In the genomic region with DNA sequence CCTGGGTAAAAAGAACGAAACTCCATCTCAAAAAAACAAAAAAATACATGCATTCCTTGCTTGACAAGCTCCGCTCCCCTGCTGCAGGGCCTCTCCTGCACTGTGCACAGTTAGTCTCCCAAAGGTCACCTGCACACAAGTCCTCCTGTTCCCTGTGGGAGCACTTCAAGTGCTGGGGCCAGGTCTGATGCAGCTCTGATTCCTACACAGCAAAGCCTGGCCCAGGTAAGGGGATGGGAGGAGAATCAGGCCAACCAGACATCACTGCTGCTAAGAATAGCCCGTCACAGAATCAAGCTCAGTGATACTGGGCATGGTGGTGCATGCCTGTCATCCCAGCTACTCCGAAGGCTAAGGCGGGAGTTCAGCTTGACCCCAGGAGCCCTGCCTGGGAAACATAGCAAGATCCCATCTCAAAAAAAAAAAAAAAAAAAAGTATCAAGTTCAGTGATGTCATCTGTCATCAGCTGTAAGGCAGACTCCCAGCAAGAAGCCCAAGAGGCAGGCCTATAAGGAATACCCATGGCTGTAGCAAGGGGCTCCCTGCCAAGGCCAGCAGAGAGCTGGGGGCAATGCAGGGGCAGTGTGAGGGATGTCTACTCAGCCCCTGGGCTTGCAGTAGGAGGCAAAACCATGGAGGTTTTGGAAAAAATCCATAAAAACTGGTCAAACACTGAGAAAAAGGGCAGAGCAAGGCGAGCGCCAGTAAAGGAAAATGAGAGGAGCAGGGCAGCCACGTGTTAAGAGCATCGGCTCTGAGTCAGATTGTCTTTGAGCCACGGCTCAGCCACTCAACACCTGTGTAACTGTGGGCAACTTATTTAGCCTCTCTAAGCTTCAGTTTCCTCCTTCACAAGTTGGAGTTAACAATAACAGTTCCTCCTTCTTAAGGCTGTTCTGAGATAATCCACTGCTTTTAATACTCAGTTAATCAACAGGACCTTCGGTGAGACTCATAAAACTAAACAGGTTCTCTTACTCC, we compare ENCODE assay signal across 12 cellular contexts. TPM values are rescaled to one million over a fixed set of nuclear protein-coding genes. Genes with fewer than 3 reads are reported as not detected.
A peak's percentile ranks its signal among the peaks of the same experiment; 100 is the strongest.
DNase-seq lines count a peak whose midpoint lies in the region; ATAC-seq and TF ChIP-seq lines count a peak whose summit lies in the region.
"Had no signal": no experiment of that assay in that cellular context is flagged by ENCODE, and none has a peak within 500 bp of the region (broad histone marks: within the 10 kb centered on the region; RNA-seq: fewer than 3 reads in every experiment).

No MANE protein-coding gene starts in this region.

- H3K27ac ChIP-seq in CD8-positive, alpha-beta T cell (ENCODE audit: low read depth, low read length): no peak overlapping the region
- peak overlapping the region; percentile 100 for H3K27ac ChIP-seq in psoas muscle

- DNase-seq in CD8-positive, alpha-beta T cell: no peak
- DNase-seq in T-cell (no peak), fibroblast of peridontal ligament (ENCODE audit: extremely low read depth) (peak; percentile 75), psoas muscle (no peak), NCI-H2227 (lab: John Stamatoyannopoulos, UW; ENCODE audit: unreplicated experiment) (no peak)
- DNase-seq in activated CD8-positive, alpha-beta memory T cell treated with anti-CD3 and anti-CD28 coated beads, Interleukin-2, amount 50 U/mL, for 48 hours: no peak
- no peak for DNase-seq in activated CD4-positive, alpha-beta memory T cell treated with anti-CD3 and anti-CD28 coated beads for 36 hours
- DNase-seq: GOT3, NCI-H1694 treated with DMSO at 0.1 percent for 48 hours, SIG-M5 had no signal

- no peak overlapping the region for H3K4me3 ChIP-seq in CD8-positive, alpha-beta T cell (ENCODE audit: low read depth, low read length)
- peak overlapping the region; percentile 100 for H3K4me3 ChIP-seq in psoas muscle

- no peaks in the 10 kb centered on the region for H3K27me3 Mint-ChIP-seq in CD8-positive, alpha-beta T cell (ENCODE audit: low read depth)
- H3K27me3 Mint-ChIP-seq in T-cell: no peaks in the 10 kb centered on the region
- H3K27me3 Mint-ChIP-seq in activated CD4-positive, alpha-beta memory T cell treated with anti-CD3 and anti-CD28 coated beads for 36 hours: no peaks in the 10 kb centered on the region

- WGBS in psoas muscle, 3 donors: 23 to 36% (median 25%) methylated on average over 11 of the region's 11 CpGs

- peaks cover 9% of the 10 kb centered on the region for H3K4me1 ChIP-seq in CD8-positive, alpha-beta T cell (ENCODE audit: insufficient read depth, low read length)
- peaks cover 31% of the 10 kb centered on the region for H3K4me1 ChIP-seq in psoas muscle

- ATAC-seq in CD8-positive, alpha-beta T cell: no peak
- no peak for ATAC-seq in T-cell (replicated peaks in 1 of 4)
- peak; percentile 8 to 32 (median 18) for ATAC-seq in psoas muscle
- no peak for ATAC-seq in GM18511 (IDR thresholded peaks at IDR 0.05; ENCODE audit: unreplicated experiment)

- no peaks in the 10 kb centered on the region for H3K27me3 ChIP-seq in CD8-positive, alpha-beta T cell (ENCODE audit: insufficient read depth, low read length)
- no peaks in the 10 kb centered on the region for H3K27me3 ChIP-seq in psoas muscle (ENCODE audit: insufficient read depth in 3 of 3, low read length in 2 of 3)

- intact Hi-C loops in CD8-positive, alpha-beta T cell (cut with DNase I, micrococcal nuclease): no loop called here
- intact Hi-C loops in psoas muscle (cut with DNase I): no loop called here
- intact Hi-C loops in activated CD4-positive, alpha-beta memory T cell treated with anti-CD3 and anti-CD28 coated beads for 36 hours (cut with micrococcal nuclease): loop anchor here (5.0 kb wide), 1 partner anchor 816 kb away; no protein-coding TSS in a partner anchor

- H3K36me3 ChIP-seq in CD8-positive, alpha-beta T cell (ENCODE audit: insufficient read depth, low read length): no peaks in the 10 kb centered on the region
- H3K36me3 ChIP-seq in psoas muscle (ENCODE audit: insufficient read depth in 1 of 2, low read depth in 1 of 2): peaks cover 0 to 52% of the 10 kb centered on the region in 2 donors

- H3K9me3 ChIP-seq in CD8-positive, alpha-beta T cell (ENCODE audit: low read length): no peaks in the 10 kb centered on the region
- no peaks in the 10 kb centered on the region for H3K9me3 ChIP-seq in psoas muscle

- CTCF ChIA-PET in CD8-positive, alpha-beta T cell (lab: Charles Lee): interaction anchor here (0.7 to 3.8 kb wide), 4 partner anchors 9 to 1120 kb away, joined by 3 to 42 read pairs (median 14); no protein-coding TSS in a partner anchor
- CTCF ChIA-PET in T-cell (lab: Charles Lee): interaction anchor here (0.6 to 2.4 kb wide), 4 partner anchors 9 to 1555 kb away, joined by 3 to 6 read pairs (median 6); no protein-coding TSS in a partner anchor
- CTCF ChIA-PET in activated CD4-positive, alpha-beta memory T cell treated with anti-CD3 and anti-CD28 coated beads for 36 hours (lab: Charles Lee): interaction anchor here (1.2 to 4.7 kb wide), 3 partner anchors 8 to 75 kb away, joined by 3 to 26 read pairs (median 8); no protein-coding TSS in a partner anchor

- peaks cover 13% of the 10 kb centered on the region for H3K4me1 Mint-ChIP-seq in CD8-positive, alpha-beta T cell (ENCODE audit: low read depth)
- H3K4me1 Mint-ChIP-seq in T-cell: peaks cover 17 to 21% (median 21%) of the 10 kb centered on the region in 3 donors
- peaks cover 21% of the 10 kb centered on the region for H3K4me1 Mint-ChIP-seq in activated CD4-positive, alpha-beta memory T cell treated with anti-CD3 and anti-CD28 coated beads for 36 hours (ENCODE audit: low read depth)

- POLR2A ChIA-PET in CD8-positive, alpha-beta T cell (lab: Charles Lee): interaction anchor here (1.2 to 2.2 kb wide), 2 partner anchors 10 kb away, joined by 4 to 7 read pairs; no protein-coding TSS in a partner anchor
- POLR2A ChIA-PET in T-cell (lab: Charles Lee): no interaction called here
- POLR2A ChIA-PET in activated CD4-positive, alpha-beta memory T cell treated with anti-CD3 and anti-CD28 coated beads for 36 hours (lab: Charles Lee): no interaction called here

- no peaks in the 10 kb centered on the region for H3K9me3 Mint-ChIP-seq in CD8-positive, alpha-beta T cell
- no peaks in the 10 kb centered on the region for H3K9me3 Mint-ChIP-seq in T-cell
- no peaks in the 10 kb centered on the region for H3K9me3 Mint-ChIP-seq in activated CD4-positive, alpha-beta memory T cell treated with anti-CD3 and anti-CD28 coated beads for 36 hours

- H3K27ac Mint-ChIP-seq in CD8-positive, alpha-beta T cell: peak overlapping the region; percentile 32
- H3K27ac Mint-ChIP-seq in T-cell: peak overlapping the region; percentile 31 to 69
- no peak overlapping the region for H3K27ac Mint-ChIP-seq in activated CD4-positive, alpha-beta memory T cell treated with anti-CD3 and anti-CD28 coated beads for 36 hours

- peaks cover 2% of the 10 kb centered on the region for H3K36me3 Mint-ChIP-seq in CD8-positive, alpha-beta T cell
- H3K36me3 Mint-ChIP-seq in T-cell: peaks cover 3% of the 10 kb centered on the region
- no peaks in the 10 kb centered on the region for H3K36me3 Mint-ChIP-seq in activated CD4-positive, alpha-beta memory T cell treated with anti-CD3 and anti-CD28 coated beads for 36 hours

- no peak for TF ChIP-seq CTCF in CD8-positive, alpha-beta T cell (IDR thresholded peaks at IDR 0.05)
- TF ChIP-seq CTCF in psoas muscle (IDR thresholded peaks at IDR 0.05): no peak

- no peak overlapping the region for H3K4me3 Mint-ChIP-seq in CD8-positive, alpha-beta T cell
- H3K4me3 Mint-ChIP-seq in T-cell: no peak overlapping the region
- H3K4me3 Mint-ChIP-seq in activated CD4-positive, alpha-beta memory T cell treated with anti-CD3 and anti-CD28 coated beads for 36 hours: no peak overlapping the region

RNA-seq across cellular contexts. Expression of a gene that starts 3.2 kb away (rescaled TPM):
- 10 to 100 TPM; 41.5 to 44.7 TPM for total RNA-seq in CD8-positive, alpha-beta T cell
- total RNA-seq in T-cell (10 to 100 TPM; 21.4 to 66.0 (median 57.5) TPM), psoas muscle (over 10,000 TPM in 1 of 4 donors, 1,000 to 10,000 TPM in 3; 6,047 to 11,456 (median 7,939) TPM)
- over 10,000 TPM in 2 of 3 donors, 1,000 to 10,000 TPM in 1; 6,654 to 16,334 (median 13,470) TPM for polyA plus RNA-seq in psoas muscle
- 1 to 10 TPM; 3.9 to 5.3 TPM for total RNA-seq in activated CD4-positive, alpha-beta memory T cell treated with anti-CD3 and anti-CD28 coated beads for 36 hours

RNA-seq across cellular contexts. Expression of a gene that starts 12.8 kb away (rescaled TPM):
- not detected for total RNA-seq in CD8-positive, alpha-beta T cell
- under 1 TPM in 2 of 5 donors, not detected in 3; 0.19 to 0.46 TPM for total RNA-seq in T-cell
- total RNA-seq in psoas muscle: not detected
- under 1 TPM; 0.03 to 0.49 (median 0.05) TPM for polyA plus RNA-seq in psoas muscle
- 1 to 10 TPM in 1 of 2 experiments, under 1 TPM in 1; 0.90 to 1.6 TPM for total RNA-seq in activated CD4-positive, alpha-beta memory T cell treated with anti-CD3 and anti-CD28 coated beads for 36 hours
- total RNA-seq: subcutaneous adipose tissue had no signal

RNA-seq across cellular contexts. Expression of a gene that starts 21.5 kb away (rescaled TPM):
- under 1 TPM; 0.25 to 0.35 TPM for total RNA-seq in CD8-positive, alpha-beta T cell
- 1 to 10 TPM in 2 of 5 donors, under 1 TPM in 3; 0.12 to 1.3 (median 0.57) TPM for total RNA-seq in T-cell
- total RNA-seq in psoas muscle: under 1 TPM in 3 of 4 donors, not detected in 1; 0.07 to 0.21 (median 0.10) TPM
- polyA plus RNA-seq in psoas muscle: under 1 TPM; 0.20 to 0.79 (median 0.29) TPM
- total RNA-seq in activated CD4-positive, alpha-beta memory T cell treated with anti-CD3 and anti-CD28 coated beads for 36 hours: 10 to 100 TPM; 28.1 to 28.2 TPM

RNA-seq across cellular contexts. Expression of a gene that starts 28.4 kb away (rescaled TPM):
- 1 to 10 TPM; 7.4 to 9.1 TPM for total RNA-seq in CD8-positive, alpha-beta T cell
- total RNA-seq in T-cell (10 to 100 TPM; 17.7 to 29.8 (median 27.5) TPM), psoas muscle (10 to 100 TPM; 15.4 to 39.4 (median 27.5) TPM)
- 10 to 100 TPM; 21.5 to 49.4 (median 36.3) TPM for polyA plus RNA-seq in psoas muscle
- total RNA-seq in activated CD4-positive, alpha-beta memory T cell treated with anti-CD3 and anti-CD28 coated beads for 36 hours: 10 to 100 TPM; 15.0 to 15.7 TPM

RNA-seq across cellular contexts. Expression of a gene that starts 28.7 kb away (rescaled TPM):
- total RNA-seq in CD8-positive, alpha-beta T cell: over 10,000 TPM; 22,073 to 26,359 TPM
- total RNA-seq in T-cell (over 10,000 TPM; 10,537 to 37,987 (median 30,491) TPM), psoas muscle (over 10,000 TPM in 1 of 4 donors, 1,000 to 10,000 TPM in 3; 3,787 to 10,280 (median 6,744) TPM)
- polyA plus RNA-seq in psoas muscle: 10 to 100 TPM in 1 of 3 donors, not detected in 2; 26.8 TPM
- total RNA-seq in activated CD4-positive, alpha-beta memory T cell treated with anti-CD3 and anti-CD28 coated beads for 36 hours: over 10,000 TPM; 10,694 to 13,592 TPM

Comparison
In these comparisons a context has a peak if more than half of its experiments do, and no peak if none do; other contexts are left out.
1. ATAC-seq: peak in psoas muscle (4 of 4); none in CD8-positive, alpha-beta T cell (single experiment), T-cell (0 of 4) and GM18511 (single experiment).
2. RNA of a gene that starts 3.2 kb away (total RNA-seq): 6,047 to 11,456 TPM in psoas muscle; 21.4 to 66.0 TPM in T-cell, 41.5 to 44.7 TPM in CD8-positive, alpha-beta T cell and 3.9 to 5.3 TPM in activated CD4-positive, alpha-beta memory T cell treated with anti-CD3 and anti-CD28 coated beads for 36 hours; every median in the first group is over 10 times any median in the second.
3. RNA of a gene that starts 21.5 kb away (total RNA-seq): 28.1 to 28.2 TPM in activated CD4-positive, alpha-beta memory T cell treated with anti-CD3 and anti-CD28 coated beads for 36 hours; 0.12 to 1.3 TPM in T-cell, 0.25 to 0.35 TPM in CD8-positive, alpha-beta T cell and 0.07 to 0.21 TPM in psoas muscle; every median in the first group is over 10 times any median in the second.